ENCODE assay signal across 10 cellular contexts in genomic region chr19:5803441-5803751, GRCh38. TPM values are rescaled to one million over a fixed set of nuclear protein-coding genes. Genes with fewer than 3 reads are reported as not detected.
DNase-seq lines count a peak whose midpoint lies in the region; ATAC-seq and TF ChIP-seq lines count a peak whose summit lies in the region.
"Had no signal": no experiment of that assay in that cellular context is flagged by ENCODE, and none has a peak within 500 bp of the region (broad histone marks: within the 10 kb centered on the region; RNA-seq: fewer than 3 reads in every experiment).

No MANE protein-coding gene starts in this region.

- peaks cover 16% of the 10 kb centered on the region for H3K27me3 ChIP-seq in suprapubic skin

- H3K36me3 Mint-ChIP-seq in activated T-cell treated with anti-CD3 and anti-CD28 coated beads, Interleukin-2, amount 50 U/mL, for 4 hours (ENCODE audit: insufficient read depth): no peaks in the 10 kb centered on the region
- H3K36me3 Mint-ChIP-seq in activated naive CD8-positive, alpha-beta T cell: no peaks in the 10 kb centered on the region

- H3K4me1 ChIP-seq in suprapubic skin: peaks cover 43% of the 10 kb centered on the region

- ATAC-seq in activated T-cell treated with anti-CD3 and anti-CD28 coated beads, Interleukin-2, amount 50 U/mL, for 4 hours: no peak

- peak overlapping the region; percentile 16; the same call in 1 of the 2 replicates for H3K4me3 ChIP-seq in iPS-18c (ENCODE audit: insufficient read depth, low read depth, low read length)
- H3K4me3 ChIP-seq in suprapubic skin: peak overlapping the region; percentile 35
- H3K4me3 ChIP-seq: thyroid gland had no signal

- H3K9me3 Mint-ChIP-seq in activated T-cell treated with anti-CD3 and anti-CD28 coated beads, Interleukin-2, amount 50 U/mL, for 4 hours: no peaks in the 10 kb centered on the region
- no peaks in the 10 kb centered on the region for H3K9me3 Mint-ChIP-seq in activated naive CD8-positive, alpha-beta T cell (ENCODE audit: low read depth)

- H3K4me3 Mint-ChIP-seq in activated T-cell treated with anti-CD3 and anti-CD28 coated beads, Interleukin-2, amount 50 U/mL, for 4 hours: peak overlapping the region; percentile 50
- peak overlapping the region; percentile 63 for H3K4me3 Mint-ChIP-seq in activated naive CD8-positive, alpha-beta T cell

- DNase-seq in activated T-cell treated with anti-CD3 and anti-CD28 coated beads, Interleukin-2, amount 50 U/mL, for 4 hours: no peak
- DNase-seq in activated T-cell treated with anti-CD3 and anti-CD28 coated beads, Interleukin-2, amount 50 U/mL, for 1 hour: no peak
- DNase-seq in suprapubic skin (ENCODE audit: low spot score in 2 of 2) (no peak), kidney tubule cell (ENCODE audit: low spot score) (no peak), OCI-M2 (lab: John Stamatoyannopoulos, UW; ENCODE audit: unreplicated experiment) (no peak), NCI-H510A (lab: John Stamatoyannopoulos, UW) (no peak)

- WGBS in suprapubic skin: 1% methylated on average over 7 of the region's 8 CpGs

- TF ChIP-seq CTCF in suprapubic skin (IDR thresholded peaks at IDR 0.05): no peak

- TF ChIP-seq POLR2A in suprapubic skin (IDR thresholded peaks at IDR 0.05): no peak

- peaks cover 21% of the 10 kb centered on the region for H3K4me1 Mint-ChIP-seq in activated T-cell treated with anti-CD3 and anti-CD28 coated beads, Interleukin-2, amount 50 U/mL, for 4 hours (ENCODE audit: low read depth)
- peaks cover 20% of the 10 kb centered on the region for H3K4me1 Mint-ChIP-seq in activated naive CD8-positive, alpha-beta T cell (ENCODE audit: low read depth)

- H3K27me3 Mint-ChIP-seq in activated T-cell treated with anti-CD3 and anti-CD28 coated beads, Interleukin-2, amount 50 U/mL, for 4 hours (ENCODE audit: low read depth): peaks cover 35% of the 10 kb centered on the region
- peaks cover 3% of the 10 kb centered on the region for H3K27me3 Mint-ChIP-seq in activated naive CD8-positive, alpha-beta T cell

- no peak for TF ChIP-seq EP300 in suprapubic skin (IDR thresholded peaks at IDR 0.05)

- no peaks in the 10 kb centered on the region for H3K36me3 ChIP-seq in suprapubic skin
- H3K36me3 ChIP-seq: thyroid gland had no signal

- H3K27ac Mint-ChIP-seq in activated naive CD8-positive, alpha-beta T cell: peak overlapping the region; percentile 34

- no peak overlapping the region for H3K27ac ChIP-seq in suprapubic skin
- H3K27ac ChIP-seq: thyroid gland had no signal

- H3K9me3 ChIP-seq in iPS-18c (ENCODE audit: control insufficient read depth, insufficient read depth, low read length) (no peaks in the 10 kb centered on the region), suprapubic skin (no peaks in the 10 kb centered on the region)
- H3K9me3 ChIP-seq: thyroid gland had no signal

RNA-seq across cellular contexts. Expression of gene NRTN, which starts 1.5 kb away (rescaled TPM):
- under 1 TPM in 2 of 3 donors, not detected in 1; 0.33 to 0.47 TPM for total RNA-seq in activated T-cell treated with anti-CD3 and anti-CD28 coated beads, Interleukin-2, amount 50 U/mL, for 4 hours
- total RNA-seq in suprapubic skin: 1 to 10 TPM; 3.7 to 9.1 (median 6.6) TPM

RNA-seq across cellular contexts. Expression of gene DUS3L, which starts 12.4 kb away (rescaled TPM):
- total RNA-seq in activated T-cell treated with anti-CD3 and anti-CD28 coated beads, Interleukin-2, amount 50 U/mL, for 4 hours: 100 to 1,000 TPM; 166 to 215 (median 198) TPM
- 10 to 100 TPM; 28.8 to 58.5 (median 43.8) TPM for total RNA-seq in suprapubic skin

RNA-seq across cellular contexts. Expression of gene PRR22, which starts 18.9 kb away (rescaled TPM):
- 10 to 100 TPM; 19.9 to 24.3 (median 20.5) TPM for total RNA-seq in activated T-cell treated with anti-CD3 and anti-CD28 coated beads, Interleukin-2, amount 50 U/mL, for 4 hours
- total RNA-seq in suprapubic skin: 1 to 10 TPM; 2.0 to 5.1 (median 3.6) TPM

RNA-seq across cellular contexts. Expression of gene FUT6, which starts 36.1 kb away (rescaled TPM):
- not detected for total RNA-seq in activated T-cell treated with anti-CD3 and anti-CD28 coated beads, Interleukin-2, amount 50 U/mL, for 4 hours
- total RNA-seq in suprapubic skin: 1 to 10 TPM in 1 of 4 donors, under 1 TPM in 1, not detected in 2; 0.25 to 1.4 TPM
- total RNA-seq: H4, thyroid gland had no signal

RNA-seq across cellular contexts. Expression of gene FUT3, which starts 47.9 kb away (rescaled TPM):
- total RNA-seq in activated T-cell treated with anti-CD3 and anti-CD28 coated beads, Interleukin-2, amount 50 U/mL, for 4 hours: under 1 TPM in 1 of 3 donors, not detected in 2; 0.10 TPM
- 1 to 10 TPM in 3 of 4 donors, under 1 TPM in 1; 0.93 to 3.6 (median 1.4) TPM for total RNA-seq in suprapubic skin
- total RNA-seq: H4 had no signal
